In genomic region chr1:212161231-212161781, GRCh38 we compare ENCODE assay signal across 9 cellular contexts.
DNase-seq lines count a peak whose midpoint lies in the region; ATAC-seq, FAIRE-seq and TF ChIP-seq lines count a peak whose summit lies in the region.
"Had no signal": no experiment of that assay in that cellular context is flagged by ENCODE, and none has a peak within 500 bp of the region (broad histone marks: within the 10 kb centered on the region; RNA-seq: fewer than 3 reads in every experiment).

No MANE protein-coding gene starts in this region.

- H3K27ac ChIP-seq in BLaER1 treated with 17β-estradiol and CSF1 and Interleukin-3, amounts not matched to agents 10 nM and 100 nM = 0 out of 22 replicates have a peak overlapping the region, but pooled peaks of 1 of the 11 experiments have one; percentile 37
- no peak overlapping the region for H3K27ac ChIP-seq in keratinocyte (ENCODE audit: control insufficient read depth, insufficient read depth, low read length)
- H3K27ac ChIP-seq in trophoblast cell (ENCODE audit: low read depth, low read length) = no peak overlapping the region
- H3K27ac ChIP-seq: cardiac muscle cell had no signal

- FAIRE-seq in keratinocyte (lab: Jason Lieb, UNC) = peak; percentile 53

- dilution Hi-C loops in keratinocyte (cut with MboI; ENCODE audit: extremely low pct_ligation_motif_present, low sequenced_read_pairs) = no loop called here

- no peak overlapping the region for H2BK120ac ChIP-seq in trophoblast cell (ENCODE audit: insufficient read depth, low read length, poor library complexity)

- H4K12ac ChIP-seq in trophoblast cell (ENCODE audit: low read depth, low read length) = no peak overlapping the region

- peak; percentile 45 for DNase-seq in HS-27A (ENCODE audit: low read depth)
- no peak for DNase-seq in activated CD8-positive, alpha-beta T cell treated with anti-CD3 and anti-CD28 coated beads, Interleukin-2, amount 10 ng/mL, durations not matched to agents 7 days and 5 days
- peak; percentile 52 for DNase-seq in keratinocyte (ENCODE audit: low read depth, low spot score)
- no peak for DNase-seq in NCI-H1436 (lab: John Stamatoyannopoulos, UW)
- no peak for DNase-seq in NCI-H1417 (lab: John Stamatoyannopoulos, UW)
- DNase-seq in trophoblast cell = no peak
- no peak for DNase-seq in stimulated activated CD4-positive, alpha-beta T cell treated with anti-CD3 and anti-CD28 coated beads, Interleukin-4, amount 100 ng/mL, for 1 hour

- H3K27ac Mint-ChIP-seq in activated CD8-positive, alpha-beta T cell treated with anti-CD3 and anti-CD28 coated beads, Interleukin-2, amount 10 ng/mL, durations not matched to agents 7 days and 5 days = no peak overlapping the region

- no peak overlapping the region for H2BK12ac ChIP-seq in trophoblast cell (ENCODE audit: low read length)

- H2AK5ac ChIP-seq in trophoblast cell (ENCODE audit: low read length) = no peak overlapping the region

- H3K9me3 Mint-ChIP-seq in activated CD8-positive, alpha-beta T cell treated with anti-CD3 and anti-CD28 coated beads, Interleukin-2, amount 10 ng/mL, durations not matched to agents 7 days and 5 days (ENCODE audit: insufficient read depth) = no peaks in the 10 kb centered on the region

- H3K9ac ChIP-seq in BLaER1 treated with 17β-estradiol and CSF1 and Interleukin-3, amounts not matched to agents 10 nM and 100 nM = no peak overlapping the region
- H3K9ac ChIP-seq in keratinocyte (ENCODE audit: control insufficient read depth, extremely low read depth, insufficient read depth, low read length) = no peak overlapping the region
- no peak overlapping the region for H3K9ac ChIP-seq in trophoblast cell (ENCODE audit: low read length)

- H3K4ac ChIP-seq in trophoblast cell (ENCODE audit: low read depth, low read length) = no peak overlapping the region

- CTCF ChIA-PET in activated CD8-positive, alpha-beta T cell treated with anti-CD3 and anti-CD28 coated beads, Interleukin-2, amount 10 ng/mL, durations not matched to agents 7 days and 5 days (lab: Charles Lee) = interaction anchor here (0.9 to 2.1 kb wide), 2 partner anchors 9 to 90 kb away, joined by 3 to 9 read pairs; no protein-coding TSS in a partner anchor

- no peaks in the 10 kb centered on the region for H3K36me3 ChIP-seq in BLaER1 treated with 17β-estradiol and CSF1 and Interleukin-3, amounts not matched to agents 10 nM and 100 nM
- no peaks in the 10 kb centered on the region for H3K36me3 ChIP-seq in keratinocyte (ENCODE audit: control insufficient read depth in 2 of 2, extremely low read depth in 1 of 2, insufficient read depth in 2 of 2, low read length in 2 of 2)
- H3K36me3 ChIP-seq in trophoblast cell (ENCODE audit: control insufficient read depth in 1 of 2, insufficient read depth in 2 of 2, low read length in 2 of 2) = no peaks in the 10 kb centered on the region
- H3K36me3 ChIP-seq: cardiac muscle cell had no signal

- WGBS in trophoblast cell (ENCODE audit: extremely low coverage, insufficient coverage, insufficient read length) = no CpG with 5 or more reads among the region's 2 CpGs

- H3K9me3 ChIP-seq in BLaER1 treated with 17β-estradiol and CSF1 and Interleukin-3, amounts not matched to agents 10 nM and 100 nM (replicated peaks in 1 of 11) = peaks cover 0 to 8% (median 4%) of the 10 kb centered on the region in 11 experiments; a peak in 6 of 22 replicates
- no peaks in the 10 kb centered on the region for H3K9me3 ChIP-seq in keratinocyte (ENCODE audit: control insufficient read depth, low read depth, low read length)
- no peaks in the 10 kb centered on the region for H3K9me3 ChIP-seq in trophoblast cell (ENCODE audit: insufficient read depth, low read depth, low read length)

- no peak for TF ChIP-seq CTCF in keratinocyte (optimal IDR thresholded peaks at IDR 0.05 in 1 of 3, IDR thresholded peaks at IDR 0.05 in 1 of 3, conservative IDR thresholded peaks at IDR 0.05 in 1 of 3; ENCODE audit: extremely low read depth in 1 of 3, insufficient read depth in 2 of 3, low read length in 3 of 3)

- H2BK5ac ChIP-seq in trophoblast cell (ENCODE audit: low read depth, low read length, poor library complexity) = no peak overlapping the region

- peak; percentile 29 for ATAC-seq in activated CD8-positive, alpha-beta T cell treated with anti-CD3 and anti-CD28 coated beads, Interleukin-2, amount 10 ng/mL, durations not matched to agents 7 days and 5 days

- peaks cover 23 to 54% (median 44%) of the 10 kb centered on the region in 10 experiments for H3K4me1 ChIP-seq in BLaER1 treated with 17β-estradiol and CSF1 and Interleukin-3, amounts not matched to agents 10 nM and 100 nM
- H3K4me1 ChIP-seq in keratinocyte (ENCODE audit: control insufficient read depth, extremely low read depth, insufficient read depth, low read length) (peaks cover 20% of the 10 kb centered on the region), trophoblast cell (ENCODE audit: control insufficient read depth in 1 of 2, insufficient read depth in 2 of 2, low read length in 2 of 2) (no peaks in the 10 kb centered on the region)

- H2AFZ ChIP-seq in keratinocyte (ENCODE audit: control insufficient read depth, low read length) (no peak overlapping the region), trophoblast cell (ENCODE audit: insufficient read depth, low read length, poor library complexity) (no peak overlapping the region)

- H3K18ac ChIP-seq in trophoblast cell (ENCODE audit: low read length) = no peak overlapping the region

- no peaks in the 10 kb centered on the region for H3K79me1 ChIP-seq in trophoblast cell (ENCODE audit: low read length)

- POLR2A ChIA-PET in activated CD8-positive, alpha-beta T cell treated with anti-CD3 and anti-CD28 coated beads, Interleukin-2, amount 10 ng/mL, durations not matched to agents 7 days and 5 days (lab: Charles Lee) = interaction anchor here (1.4 kb wide), 1 partner anchor 123 kb away, joined by 4 read pairs; no protein-coding TSS in a partner anchor

- H4K91ac ChIP-seq in trophoblast cell (ENCODE audit: low read depth, low read length) = no peak overlapping the region

- no peaks in the 10 kb centered on the region for H3K36me3 Mint-ChIP-seq in activated CD8-positive, alpha-beta T cell treated with anti-CD3 and anti-CD28 coated beads, Interleukin-2, amount 10 ng/mL, durations not matched to agents 7 days and 5 days (ENCODE audit: low read depth)

- H3K79me2 ChIP-seq in keratinocyte (ENCODE audit: control insufficient read depth, insufficient read depth, low read length) (no peaks in the 10 kb centered on the region), trophoblast cell (ENCODE audit: control insufficient read depth, insufficient read depth, low read length, poor library complexity) (no peaks in the 10 kb centered on the region)

- H4K8ac ChIP-seq in trophoblast cell (ENCODE audit: low read depth, low read length) = no peak overlapping the region

- H3K27me3 ChIP-seq in BLaER1 treated with 17β-estradiol and CSF1 and Interleukin-3, amounts not matched to agents 10 nM and 100 nM = no peaks in the 10 kb centered on the region
- H3K27me3 ChIP-seq in keratinocyte (ENCODE audit: control insufficient read depth, extremely low read depth, insufficient read depth, low read length) (no peaks in the 10 kb centered on the region), trophoblast cell (ENCODE audit: insufficient read depth, low read length) (no peaks in the 10 kb centered on the region)
- H3K27me3 ChIP-seq: cardiac muscle cell had no signal

- peak overlapping the region; percentile 28 to 81 (median 68) for H3K4me2 ChIP-seq in BLaER1 treated with 17β-estradiol and CSF1 and Interleukin-3, amounts not matched to agents 10 nM and 100 nM
- H3K4me2 ChIP-seq in keratinocyte (ENCODE audit: control insufficient read depth, extremely low read depth, insufficient read depth, low read depth, low read length) (no peak overlapping the region), trophoblast cell (ENCODE audit: low read length) (no peak overlapping the region)

- H3K27me3 Mint-ChIP-seq in activated CD8-positive, alpha-beta T cell treated with anti-CD3 and anti-CD28 coated beads, Interleukin-2, amount 10 ng/mL, durations not matched to agents 7 days and 5 days (ENCODE audit: low read depth) = no peaks in the 10 kb centered on the region

- no peaks in the 10 kb centered on the region for H4K20me1 ChIP-seq in BLaER1 treated with 17β-estradiol and CSF1 and Interleukin-3, amounts not matched to agents 10 nM and 100 nM
- no peaks in the 10 kb centered on the region for H4K20me1 ChIP-seq in keratinocyte (ENCODE audit: control insufficient read depth, extremely low read depth, insufficient read depth, low read length)

- no peak overlapping the region for H3K4me3 Mint-ChIP-seq in activated CD8-positive, alpha-beta T cell treated with anti-CD3 and anti-CD28 coated beads, Interleukin-2, amount 10 ng/mL, durations not matched to agents 7 days and 5 days

- no peaks in the 10 kb centered on the region for H3K9me1 ChIP-seq in keratinocyte (ENCODE audit: control insufficient read depth, extremely low read depth, insufficient read depth, low read length)

- no peak overlapping the region for H3K4me3 ChIP-seq in BLaER1 treated with 17β-estradiol and CSF1 and Interleukin-3, amounts not matched to agents 10 nM and 100 nM
- H3K4me3 ChIP-seq in keratinocyte (ENCODE audit: control insufficient read depth in 2 of 3, extremely low read depth in 1 of 3, insufficient read depth in 2 of 3, low read depth in 1 of 3, low read length in 3 of 3) (no peak overlapping the region), trophoblast cell (ENCODE audit: low read depth, low read length) (no peak overlapping the region)
- H3K4me3 ChIP-seq: cardiac muscle cell had no signal

- H3K23ac ChIP-seq in trophoblast cell (ENCODE audit: low read length) = no peak overlapping the region

- peaks cover 32% of the 10 kb centered on the region for H3K4me1 Mint-ChIP-seq in activated CD8-positive, alpha-beta T cell treated with anti-CD3 and anti-CD28 coated beads, Interleukin-2, amount 10 ng/mL, durations not matched to agents 7 days and 5 days (ENCODE audit: low read depth)

- H3K14ac ChIP-seq in trophoblast cell (ENCODE audit: low read length) = no peak overlapping the region

Comparison
In these comparisons a context has a peak if more than half of its experiments do, and no peak if none do; other contexts are left out.
1. H3K4me2 ChIP-seq: peak in BLaER1 treated with 17β-estradiol and CSF1 and Interleukin-3, amounts not matched to agents 10 nM and 100 nM (11 of 11); none in keratinocyte (single experiment) and trophoblast cell (single experiment).
2. DNase-seq: peak in HS-27A (single experiment) and keratinocyte (single experiment); none in activated CD8-positive, alpha-beta T cell treated with anti-CD3 and anti-CD28 coated beads, Interleukin-2, amount 10 ng/mL, durations not matched to agents 7 days and 5 days (single experiment), NCI-H1436 (single experiment), NCI-H1417 (0 of 3), trophoblast cell (0 of 2) and stimulated activated CD4-positive, alpha-beta T cell treated with anti-CD3 and anti-CD28 coated beads, Interleukin-4, amount 100 ng/mL, for 1 hour (single experiment).